9 cellular contexts compared by ENCODE assay signal in genomic region chr1:236465959-236466303, GRCh38.
DNase-seq lines count a peak whose midpoint lies in the region; ATAC-seq and TF ChIP-seq lines count a peak whose summit lies in the region.
"Had no signal": no experiment of that assay in that cellular context is flagged by ENCODE, and none has a peak within 500 bp of the region (broad histone marks: within the 10 kb centered on the region; RNA-seq: fewer than 3 reads in every experiment).

No MANE protein-coding gene starts in this region.

- TF ChIP-seq CTCF in epithelial cell of esophagus (IDR thresholded peaks at IDR 0.05; ENCODE audit: insufficient read depth, low read depth, low read length, missing control alignments): no peak

- DNase-seq in epithelial cell of esophagus (ENCODE audit: low read depth): peak; percentile 99
- DNase-seq in iPS-NIHi7 (ENCODE audit: extremely low spot score): no peak
- no peak for DNase-seq in hepatic stellate cell (ENCODE audit: low spot score)
- no peak for DNase-seq in inferior parietal cortex (ENCODE audit: extremely low spot score)
- no peak for DNase-seq in effector CD4-positive, alpha-beta T cell
- DNase-seq: NCI-H146 had no signal

- ATAC-seq in GM18519 (IDR thresholded peaks at IDR 0.05; ENCODE audit: low FRiP score, unreplicated experiment) (peak; percentile 83), GM21381 (IDR thresholded peaks at IDR 0.05; ENCODE audit: unreplicated experiment) (peak; percentile 85), HG03342 (IDR thresholded peaks at IDR 0.05; ENCODE audit: unreplicated experiment) (peak; percentile 92)

- peak overlapping the region; percentile 4 for H3K4me3 ChIP-seq in epithelial cell of esophagus (ENCODE audit: low read length)
